Comparison of ENCODE assay signal across 26 cellular contexts in the genomic region with DNA sequence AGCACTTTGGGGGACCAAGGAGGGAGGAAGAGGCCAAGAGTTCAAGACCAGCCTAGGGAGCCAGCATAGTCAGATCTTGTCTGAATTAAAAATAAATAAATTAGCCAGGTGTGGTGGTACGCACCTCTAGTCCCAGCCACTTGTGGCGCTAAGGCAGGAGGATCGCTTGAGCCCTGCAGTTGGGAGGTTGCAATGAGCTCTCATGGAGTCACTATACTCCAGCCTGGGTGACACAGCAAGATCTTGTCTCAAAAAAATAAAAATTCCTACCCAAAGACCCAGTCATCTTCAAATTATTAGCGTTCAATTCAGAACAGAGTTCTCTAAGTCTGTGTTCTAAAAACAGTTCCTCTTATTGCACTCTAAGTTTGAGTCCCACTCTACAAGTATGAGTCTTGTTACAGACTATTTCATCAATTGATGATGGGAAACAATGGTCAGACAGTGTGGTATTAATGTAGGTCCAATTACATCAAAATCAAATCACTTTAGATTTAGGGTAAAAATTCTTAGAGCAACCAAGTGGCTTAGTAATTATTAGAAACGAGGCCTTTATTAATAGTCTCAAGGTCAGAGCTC. TPM values are rescaled to one million over a fixed set of nuclear protein-coding genes. Genes with fewer than 3 reads are reported as not detected.
"Had no signal": no experiment of that assay in that cellular context is flagged by ENCODE, and none has a peak within 500 bp of the region (broad histone marks: within the 10 kb centered on the region; RNA-seq: fewer than 3 reads in every experiment).

No MANE protein-coding gene starts in this region.

- H3K9me3 Mint-ChIP-seq: activated naive CD4-positive, alpha-beta T cell treated with anti-CD3 and anti-CD28 coated beads, Interleukin-2, amount 50 U/mL, for 24 hours; activated T-cell treated with anti-CD3 and anti-CD28 coated beads, Interleukin-2, amount 50 U/mL, for 24 hours; activated T-helper 1 cell treated with anti-CD3 and anti-CD28 coated beads, Interleukin-12 subunit alpha, Interleukin-12 subunit beta, Interleukin-2, Interleukin-4 antibody, amounts not matched to agents 30 ng/mL and 10 ng/mL and 1 ng/mL, durations not matched to agents 14 hours and 24 hours and 36 hours had no signal

- H3K27me3 Mint-ChIP-seq: activated CD8-positive, alpha-beta memory T cell treated with anti-CD3 and anti-CD28 coated beads, Interleukin-2, amount 10 ng/mL, durations not matched to agents 7 days and 5 days; activated naive CD4-positive, alpha-beta T cell treated with anti-CD3 and anti-CD28 coated beads, Interleukin-2, amount 50 U/mL, for 24 hours; activated T-cell treated with anti-CD3 and anti-CD28 coated beads, Interleukin-2, amount 50 U/mL, for 24 hours had no signal

- H3K27me3 ChIP-seq: breast epithelium, Peyer's patch, SJCRH30 had no signal

- H3K9ac ChIP-seq: SK-N-SH had no signal

- DNase-seq: activated CD4-positive, alpha-beta T cell treated with anti-CD3 and anti-CD28 coated beads for 48 hours; activated CD4-positive, alpha-beta T cell treated with anti-CD3 and anti-CD28 coated beads, Interleukin-2, amount 50 U/mL, for 48 hours; activated CD4-positive, CD25-positive, alpha-beta regulatory T cell treated with anti-CD3 and anti-CD28 coated beads, Interleukin-2, amount 50 U/mL, for 72 hours; activated CD8-positive, alpha-beta memory T cell treated with anti-CD3 and anti-CD28 coated beads, Interleukin-2, amount 10 ng/mL, durations not matched to agents 7 days and 5 days; activated effector memory CD4-positive, alpha-beta T cell treated with Interleukin-2 at 50 U/mL for 16 hours; activated naive CD4-positive, alpha-beta T cell; activated T-cell treated with anti-CD3 and anti-CD28 coated beads, Interleukin-2, amount 50 U/mL, for 24 hours; aorta; caudate nucleus; KG1; NCI-H1092; NCI-H1417 treated with DMSO at 0.1 percent for 48 hours; NCI-H2029; NCI-H345; NCI-H510A; NCI-H526 treated with DMSO at 0.1 percent for 48 hours; Peyer's patch; Right ventricle myocardium superior; SJCRH30; SK-N-SH had no signal

- H3K27ac Mint-ChIP-seq: activated CD8-positive, alpha-beta memory T cell treated with anti-CD3 and anti-CD28 coated beads, Interleukin-2, amount 10 ng/mL, durations not matched to agents 7 days and 5 days; activated T-cell treated with anti-CD3 and anti-CD28 coated beads, Interleukin-2, amount 50 U/mL, for 24 hours; activated T-helper 1 cell treated with anti-CD3 and anti-CD28 coated beads, Interleukin-12 subunit alpha, Interleukin-12 subunit beta, Interleukin-2, Interleukin-4 antibody, amounts not matched to agents 30 ng/mL and 10 ng/mL and 1 ng/mL, durations not matched to agents 14 hours and 24 hours and 36 hours had no signal

- H3K4me2 ChIP-seq: SK-N-SH had no signal

- H3K4me3 ChIP-seq: breast epithelium, Peyer's patch, SJCRH30 had no signal

- H3K36me3 ChIP-seq: breast epithelium, Peyer's patch had no signal

- H3K4me3 Mint-ChIP-seq: activated CD8-positive, alpha-beta memory T cell treated with anti-CD3 and anti-CD28 coated beads, Interleukin-2, amount 10 ng/mL, durations not matched to agents 7 days and 5 days; activated naive CD4-positive, alpha-beta T cell treated with anti-CD3 and anti-CD28 coated beads, Interleukin-2, amount 50 U/mL, for 24 hours; activated T-cell treated with anti-CD3 and anti-CD28 coated beads, Interleukin-2, amount 50 U/mL, for 24 hours; activated T-helper 1 cell treated with anti-CD3 and anti-CD28 coated beads, Interleukin-12 subunit alpha, Interleukin-12 subunit beta, Interleukin-2, Interleukin-4 antibody, amounts not matched to agents 30 ng/mL and 10 ng/mL and 1 ng/mL, durations not matched to agents 14 hours and 24 hours and 36 hours had no signal

- H3K27ac ChIP-seq: breast epithelium, Peyer's patch, RWPE1, SJCRH30 had no signal

- H3K9me3 ChIP-seq: breast epithelium, Peyer's patch, SJCRH30, SK-N-SH had no signal

RNA-seq across cellular contexts. Expression of a gene that starts 52.5 kb away (rescaled TPM):
- total RNA-seq: LHCN-M2, MCF 10A had no signal
